ENCODE assay signal across 8 cellular contexts in genomic region chr16:2267913-2268666, GRCh38. TPM values are rescaled to one million over a fixed set of nuclear protein-coding genes. Genes with fewer than 3 reads are reported as not detected.
DNase-seq lines count a peak whose midpoint lies in the region; ATAC-seq, FAIRE-seq and TF ChIP-seq lines count a peak whose summit lies in the region.

Gene RNPS1, minus strand, starts transcription at chr16:2268126. Its CDS starts 3,483 bp downstream, at chr16:2264643.

- H3K4me3 Mint-ChIP-seq in WTC11 (peak within 1 kb of the TSS; percentile 90), immature natural killer cell (peak within 1 kb of the TSS; percentile 94 to 98 (median 96))

- peak within 1 kb of the TSS; percentile 71 for H3K4me3 ChIP-seq in bronchial epithelial cell (ENCODE audit: low read depth, low read length)

- H3K9me3 Mint-ChIP-seq in WTC11 (no peaks in the 10 kb centered on the region), immature natural killer cell (no peaks in the 10 kb centered on the region)

- no peaks in the 10 kb centered on the region for H3K27me3 ChIP-seq in bronchial epithelial cell (ENCODE audit: control insufficient read depth, insufficient read depth, low read length)

- no peak for TF ChIP-seq CTCF in WTC11 (IDR thresholded peaks at IDR 0.05)
- TF ChIP-seq CTCF in bronchial epithelial cell (IDR thresholded peaks at IDR 0.05; ENCODE audit: insufficient read depth, low read length, severe bottlenecking), result no peak

- peaks cover 34% of the 10 kb centered on the region for H3K36me3 Mint-ChIP-seq in WTC11
- peaks cover 0 to 3% (median 0%) of the 10 kb centered on the region in 3 donors for H3K36me3 Mint-ChIP-seq in immature natural killer cell

- peaks cover 14% of the 10 kb centered on the region for H3K36me3 ChIP-seq in bronchial epithelial cell (ENCODE audit: control insufficient read depth, insufficient read depth, low read length)

- H3K27ac Mint-ChIP-seq in WTC11, result peak within 1 kb of the TSS; percentile 99
- H3K27ac Mint-ChIP-seq in immature natural killer cell, result peak within 1 kb of the TSS; percentile 95 to 98 (median 98)

- H3K4me1 Mint-ChIP-seq in WTC11 (peaks cover 31% of the 10 kb centered on the region), immature natural killer cell (peaks cover 42 to 45% of the 10 kb centered on the region in 2 donors)

- POLR2A ChIA-PET in WTC11 (lab: Charles Lee), result interaction anchor here (1.0 to 1.8 kb wide), 2 partner anchors 16 kb away, joined by 3 to 7 read pairs; partner anchors contain the start of gene ECI1

- DNase-seq in AG08395 (ENCODE audit: low spot score) (peak; percentile 99), NCI-H2227 (lab: John Stamatoyannopoulos, UW; ENCODE audit: unreplicated experiment) (peak; percentile 98), WTC11 (ENCODE audit: low spot score) (peak; percentile 94), bronchial epithelial cell (ENCODE audit: low read depth) (peak; percentile 80), immature natural killer cell (peak; percentile 97 to 98 (median 98)), smooth muscle cell of the brain vasculature (ENCODE audit: low read depth, low spot score) (peak; percentile 93)

- ATAC-seq in GM18907 (IDR thresholded peaks at IDR 0.05; ENCODE audit: unreplicated experiment), result peak; percentile 77
- ATAC-seq in HG03139 (IDR thresholded peaks at IDR 0.05; ENCODE audit: unreplicated experiment), result peak; percentile 68
- peak; percentile 91 for ATAC-seq in WTC11

- H3K27me3 Mint-ChIP-seq in WTC11 (ENCODE audit: low read depth) (no peaks in the 10 kb centered on the region), immature natural killer cell (ENCODE audit: low read depth in 3 of 3) (peaks cover 5 to 20% (median 5%) of the 10 kb centered on the region in 3 donors)

- CTCF ChIA-PET in WTC11 (lab: Charles Lee), result interaction anchor here (0.8 to 1.4 kb wide), 4 partner anchors 10 to 233 kb away, joined by 3 to 7 read pairs (median 4); partner anchors contain the start of gene ECI1

- no peak for FAIRE-seq in bronchial epithelial cell (lab: Jason Lieb, UNC)

TF ChIP-seq in WTC11, 78 proteins besides CTCF, POLR2A, EP300 and RAD21 (continues in another document):
- no peak; the same call in 1 of the 2 replicates for TF ChIP-seq ZNF281 (CRISPR knock-in tag; IDR thresholded peaks at IDR 0.05)
- TF ChIP-seq PRRX2 (CRISPR knock-in tag; IDR thresholded peaks at IDR 0.05), result no peak
- peak; percentile 40; the same call in 1 of the 2 replicates for TF ChIP-seq FOXP1 (CRISPR knock-in tag; IDR thresholded peaks at IDR 0.05; ENCODE audit: borderline replicate concordance)
- peak; percentile 58 for TF ChIP-seq ETV6 (CRISPR knock-in tag; IDR thresholded peaks at IDR 0.05)
- peak; percentile 7; the same call in 1 of the 2 replicates for TF ChIP-seq NR2C2 (CRISPR knock-in tag; IDR thresholded peaks at IDR 0.05)
- no peak for TF ChIP-seq FOXJ3 (CRISPR knock-in tag; IDR thresholded peaks at IDR 0.05; ENCODE audit: borderline replicate concordance)
- no peak for TF ChIP-seq ATF6 (CRISPR knock-in tag; IDR thresholded peaks at IDR 0.05)
- no peak for TF ChIP-seq NR1H2 (CRISPR knock-in tag; IDR thresholded peaks at IDR 0.05)
- TF ChIP-seq ZMAT4 (CRISPR knock-in tag; IDR thresholded peaks at IDR 0.05), result 0 out of 2 replicates have a peak, but pooled peaks have one; percentile 38
- TF ChIP-seq CDX4 (CRISPR knock-in tag; IDR thresholded peaks at IDR 0.05; ENCODE audit: borderline replicate concordance), result no peak
- TF ChIP-seq TP53 (CRISPR knock-in tag; IDR thresholded peaks at IDR 0.05), result peak; percentile 92; the same call in 1 of the 2 replicates
- TF ChIP-seq CREM (CRISPR knock-in tag; IDR thresholded peaks at IDR 0.05), result peak; percentile 100
- peak; percentile 87 for TF ChIP-seq TEAD1 (CRISPR knock-in tag; IDR thresholded peaks at IDR 0.05)
- no peak for TF ChIP-seq ELF4 (CRISPR knock-in tag; IDR thresholded peaks at IDR 0.05; ENCODE audit: low read depth)
- TF ChIP-seq E2F4 (CRISPR knock-in tag; IDR thresholded peaks at IDR 0.05; ENCODE audit: borderline replicate concordance, low read depth), result peak; percentile 97

RNA-seq across cellular contexts. Expression of gene RNPS1, which starts in this region (rescaled TPM):
- total RNA-seq in WTC11 (2021) (331 to 333 TPM (median 333 TPM) in 3 replicates), bronchial epithelial cell (73.5 and 84.7 TPM in 2 replicates)
- polyA plus RNA-seq in immature natural killer cell, result 100 to 1,000 TPM; 179 to 332 (median 189) TPM

Comparison
In these comparisons a context has a peak if more than half of its experiments do, and no peak if none do; other contexts are left out.
1. Peak in every context shown above with its lines: DNase-seq, ATAC-seq and H3K4me3 ChIP-seq.